In the genomic region with DNA sequence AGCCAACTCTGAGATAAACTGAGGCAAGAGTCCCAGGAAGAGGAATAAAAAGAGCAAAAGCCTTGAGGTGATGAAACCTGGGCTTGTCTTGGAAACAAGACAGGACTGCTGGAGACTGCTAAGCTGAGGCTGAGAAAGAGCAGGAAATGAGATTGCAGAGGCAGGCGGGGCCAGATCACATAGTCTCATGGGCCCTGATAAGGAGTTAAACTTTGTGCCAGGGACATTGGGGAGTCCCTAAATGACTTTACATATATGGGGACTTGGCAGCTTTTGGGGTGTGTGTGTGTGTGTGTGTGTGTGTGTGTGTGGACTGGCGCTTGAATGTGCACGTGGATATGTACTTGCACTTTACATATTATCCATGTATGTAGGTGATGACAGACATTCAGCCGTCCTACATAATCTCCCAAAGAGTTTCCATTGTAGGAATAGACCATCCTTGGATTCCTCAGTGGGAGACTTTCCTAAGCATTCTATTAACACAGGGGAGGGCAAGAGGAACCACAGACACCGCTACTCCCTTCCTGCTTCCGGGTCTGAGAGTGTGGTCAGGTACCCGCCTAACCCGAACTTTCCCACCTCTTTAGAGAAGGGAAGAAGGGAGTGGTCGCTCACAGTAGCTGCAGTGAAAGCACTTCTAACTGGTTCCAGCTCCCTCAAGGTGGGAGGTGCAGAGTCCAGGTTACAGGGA, we compare ENCODE assay signal across 1 cellular context.
TF ChIP-seq lines count a peak whose summit lies in the region.

No MANE protein-coding gene starts in this region.

TF ChIP-seq in K562, 482 proteins besides CTCF, POLR2A, EP300 and RAD21 (continued from another document):
- TF ChIP-seq ELF4 (CRISPR knock-in tag; IDR thresholded peaks at IDR 0.05): 0 out of 2 replicates have a peak, but pooled peaks have one; percentile 21
- TF ChIP-seq SMAD4 (CRISPR knock-in tag; conservative IDR thresholded peaks at IDR 0.05): peak; percentile 42; the same call in 1 of the 2 replicates
- TF ChIP-seq CBFA2T3 (IDR thresholded peaks at IDR 0.05): peak; percentile 25; the same call in 1 of the 2 replicates
- no peak for TF ChIP-seq WHSC1 (IDR thresholded peaks at IDR 0.05; ENCODE audit: low read length)
TF ChIP-seq in K562: peak in this region for 11.
